Comparison of ENCODE assay signal across 9 cellular contexts in genomic region chr5:177362871-177363507, GRCh38. TPM values are rescaled to one million over a fixed set of nuclear protein-coding genes. Genes with fewer than 3 reads are reported as not detected.
A peak's percentile ranks its signal among the peaks of the same experiment; 100 is the strongest.
DNase-seq lines count a peak whose midpoint lies in the region; ATAC-seq, FAIRE-seq and TF ChIP-seq lines count a peak whose summit lies in the region.
"Had no signal": no experiment of that assay in that cellular context is flagged by ENCODE, and none has a peak within 500 bp of the region (broad histone marks: within the 10 kb centered on the region; RNA-seq: fewer than 3 reads in every experiment).

No MANE protein-coding gene starts in this region.

- peak overlapping the region; percentile 41 to 81 for H3K27ac Mint-ChIP-seq in activated naive CD4-positive, alpha-beta T cell treated with anti-CD3 and anti-CD28 coated beads, Interleukin-2, amount 50 U/mL, for 72 hours

- H3K27ac ChIP-seq in gastrocnemius medialis = peak overlapping the region in 1 of 4 donors; percentile 37

- peak; percentile 98 for FAIRE-seq in GM12892 (lab: Jason Lieb, UNC)
- FAIRE-seq: colon had no signal

- intact Hi-C loops in left cardiac atrium (cut with DNase I) (loop anchor here in 1 of 2 donors (10.0 kb wide), 1 partner anchor 48 kb away; the partner anchor contains the start of gene MXD3), gastrocnemius medialis (cut with DNase I; ENCODE audit: low total_unique reads) (no loop called here)

- ATAC-seq in HG03354 (IDR thresholded peaks at IDR 0.05; ENCODE audit: poor library complexity, severe bottlenecking, unreplicated experiment) = peak; percentile 43
- ATAC-seq in activated naive CD4-positive, alpha-beta T cell treated with anti-CD3 and anti-CD28 coated beads, Interleukin-2, amount 50 U/mL, for 72 hours = peak; percentile 61 to 74
- ATAC-seq in left cardiac atrium = peak; percentile 47 to 70
- peak; percentile 43 to 45 for ATAC-seq in gastrocnemius medialis
- no peak for ATAC-seq in GM21423 (IDR thresholded peaks at IDR 0.05; ENCODE audit: unreplicated experiment)

- no peaks in the 10 kb centered on the region for H3K27me3 ChIP-seq in gastrocnemius medialis

- no peak for TF ChIP-seq CTCF in gastrocnemius medialis (IDR thresholded peaks at IDR 0.05 in 4 of 5, conservative IDR thresholded peaks at IDR 0.05 in 1 of 5)

- H3K4me3 ChIP-seq in gastrocnemius medialis = peak overlapping the region; percentile 49 to 58 (median 53)

- no peaks in the 10 kb centered on the region for H3K9me3 Mint-ChIP-seq in activated naive CD4-positive, alpha-beta T cell treated with anti-CD3 and anti-CD28 coated beads, Interleukin-2, amount 50 U/mL, for 72 hours

- peaks cover 23 to 40% of the 10 kb centered on the region in 2 donors for H3K4me1 ChIP-seq in gastrocnemius medialis

- H3K36me3 Mint-ChIP-seq in activated naive CD4-positive, alpha-beta T cell treated with anti-CD3 and anti-CD28 coated beads, Interleukin-2, amount 50 U/mL, for 72 hours = peaks cover 0 to 21% of the 10 kb centered on the region in 2 donors

- in situ Hi-C loops in gastrocnemius medialis (cut with MboI; ENCODE audit: low sequenced_read_pairs in 4 of 4) = no loop called here

- DNase-seq in GM12892 (ENCODE audit: insufficient read length) (peak; percentile 73), left cardiac atrium (peak; percentile 65), gastrocnemius medialis (peak; percentile 26 to 49), middle frontal gyrus (ENCODE audit: extremely low spot score, low spot score) (no peak)
- DNase-seq in activated naive CD4-positive, alpha-beta T cell treated with anti-CD3 and anti-CD28 coated beads, Interleukin-2, amount 50 U/mL, for 72 hours (ENCODE audit: low spot score in 2 of 2) = peak; percentile 62 to 87

- H3K36me3 ChIP-seq in gastrocnemius medialis = no peaks in the 10 kb centered on the region

- H3K9me3 ChIP-seq in gastrocnemius medialis = no peaks in the 10 kb centered on the region

- TF ChIP-seq POLR2A in GM12892 (IDR thresholded peaks at IDR 0.05; ENCODE audit: low read depth, low read length) = 0 out of 2 replicates have a peak, but pooled peaks have one; percentile 33
- peak; percentile 59 for TF ChIP-seq POLR2A in Raji (IDR thresholded peaks at IDR 0.05; ENCODE audit: insufficient read depth, low read depth, low read length)
- TF ChIP-seq POLR2A in gastrocnemius medialis (IDR thresholded peaks at IDR 0.05) = no peak

RNA-seq across cellular contexts. Expression of gene RGS14, which starts 5.3 kb away (rescaled TPM):
- polyA plus RNA-seq in GM12892 (2012; ENCODE audit: missing spikeins) = 26.0 TPM
- 10 to 100 TPM; 22.0 to 77.6 TPM for total RNA-seq in activated naive CD4-positive, alpha-beta T cell treated with anti-CD3 and anti-CD28 coated beads, Interleukin-2, amount 50 U/mL, for 72 hours
- total RNA-seq in left cardiac atrium (1 to 10 TPM; 3.7 to 4.7 TPM), gastrocnemius medialis (10 to 100 TPM in 1 of 4 donors, 1 to 10 TPM in 3; 1.6 to 25.9 (median 5.0) TPM)

RNA-seq across cellular contexts. Expression of gene LMAN2, which starts 11.5 kb away (rescaled TPM):
- polyA plus RNA-seq in GM12892 (2012; ENCODE audit: missing spikeins) = 44.8 TPM
- 100 to 1,000 TPM in 1 of 2 donors, 10 to 100 TPM in 1; 96.7 to 108 TPM for total RNA-seq in activated naive CD4-positive, alpha-beta T cell treated with anti-CD3 and anti-CD28 coated beads, Interleukin-2, amount 50 U/mL, for 72 hours
- 10 to 100 TPM; 76.4 to 77.7 TPM for total RNA-seq in left cardiac atrium
- total RNA-seq in gastrocnemius medialis = 100 to 1,000 TPM in 1 of 4 donors, 10 to 100 TPM in 3; 70.2 to 109 (median 86.6) TPM

RNA-seq across cellular contexts. Expression of gene SLC34A1, which starts 21.2 kb away (rescaled TPM):
- polyA plus RNA-seq in GM12892 (2012; ENCODE audit: missing spikeins) = not detected
- total RNA-seq in activated naive CD4-positive, alpha-beta T cell treated with anti-CD3 and anti-CD28 coated beads, Interleukin-2, amount 50 U/mL, for 72 hours = under 1 TPM; 0.07 to 0.19 TPM
- total RNA-seq in left cardiac atrium (not detected), gastrocnemius medialis (not detected)

RNA-seq across cellular contexts. Expression of gene PFN3, which starts 37.5 kb away (rescaled TPM):
- not detected for polyA plus RNA-seq in GM12892 (2012; ENCODE audit: missing spikeins)
- total RNA-seq in activated naive CD4-positive, alpha-beta T cell treated with anti-CD3 and anti-CD28 coated beads, Interleukin-2, amount 50 U/mL, for 72 hours = not detected
- not detected for total RNA-seq in left cardiac atrium
- not detected for total RNA-seq in gastrocnemius medialis

RNA-seq across cellular contexts. Expression of gene F12, which starts 46.4 kb away (rescaled TPM):
- 0.74 TPM for polyA plus RNA-seq in GM12892 (2012; ENCODE audit: missing spikeins)
- 1 to 10 TPM; 2.2 to 9.8 TPM for total RNA-seq in activated naive CD4-positive, alpha-beta T cell treated with anti-CD3 and anti-CD28 coated beads, Interleukin-2, amount 50 U/mL, for 72 hours
- total RNA-seq in left cardiac atrium (under 1 TPM; 0.27 to 0.39 TPM), gastrocnemius medialis (1 to 10 TPM in 1 of 4 donors, under 1 TPM in 2, not detected in 1; 0.36 to 1.2 (median 0.95) TPM)

Comparison
In these comparisons a context has a peak if more than half of its experiments do, and no peak if none do; other contexts are left out.
1. POLR2A ChIP-seq: peak in GM12892 (single experiment) and Raji (single experiment); none in gastrocnemius medialis (0 of 2).